In the genomic region with DNA sequence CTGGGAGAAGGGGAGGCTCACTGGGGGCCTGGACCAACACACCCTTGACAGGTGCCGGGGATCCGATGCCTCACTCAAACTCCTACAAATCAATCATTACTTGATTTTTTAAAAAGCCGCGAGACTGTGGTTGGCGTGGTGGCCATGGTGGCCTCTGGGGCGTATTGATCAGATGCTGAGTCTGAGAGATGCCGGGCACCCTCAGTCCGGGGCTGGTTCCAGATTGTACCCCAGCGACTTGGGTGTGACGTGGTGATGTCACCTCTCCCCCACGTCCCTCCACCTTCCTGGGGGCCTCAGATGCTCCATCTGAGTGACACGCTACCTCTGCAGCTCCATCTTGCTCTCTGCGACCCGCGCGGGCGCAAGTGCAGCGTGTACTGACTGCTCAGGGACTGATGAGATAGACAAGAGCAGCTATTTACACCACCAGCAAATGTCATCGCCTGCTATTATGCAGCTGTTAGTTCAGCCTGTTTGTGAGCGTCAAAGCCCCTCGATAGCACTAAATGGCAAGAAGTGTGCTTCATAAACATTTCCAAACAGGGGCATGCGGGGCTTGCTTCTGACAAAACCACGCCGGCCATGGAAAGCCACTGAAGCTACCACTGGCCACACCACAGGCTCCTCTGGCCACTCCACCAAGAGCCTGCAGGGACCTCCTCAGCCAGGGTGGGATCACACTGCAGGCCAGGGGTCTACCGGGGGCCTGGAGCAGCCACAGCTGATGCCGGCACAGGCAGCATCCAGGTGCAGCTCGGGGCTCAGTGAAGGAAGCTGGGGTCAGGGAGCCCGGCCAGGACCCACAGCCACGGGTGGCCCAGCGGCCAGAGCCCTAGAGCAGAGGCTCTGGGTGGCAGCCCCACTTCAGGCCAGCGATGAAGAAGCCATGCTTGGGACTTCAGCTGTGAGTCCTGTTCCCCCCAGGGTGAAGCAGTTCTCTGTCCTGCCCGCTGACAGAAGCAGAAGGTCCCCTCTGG, we compare ENCODE assay signal across 16 cellular contexts. TPM values are rescaled to one million over a fixed set of nuclear protein-coding genes. Genes with fewer than 3 reads are reported as not detected.
DNase-seq lines count a peak whose midpoint lies in the region; ATAC-seq, FAIRE-seq and TF ChIP-seq lines count a peak whose summit lies in the region.
"Had no signal": no experiment of that assay in that cellular context is flagged by ENCODE, and none has a peak within 500 bp of the region (broad histone marks: within the 10 kb centered on the region; RNA-seq: fewer than 3 reads in every experiment).

No MANE protein-coding gene starts in this region.

- BruUV-seq in HepG2 (replicated peaks; lab: Mats Ljungman, UMichigan) (no TSS peak), Calu3 (replicated peaks; lab: Mats Ljungman, UMichigan) (no TSS peak)

- TF ChIP-seq POLR2A in HepG2 (IDR thresholded peaks at IDR 0.05; ENCODE audit: insufficient read depth in 1 of 2, low read depth in 2 of 2, low read length in 2 of 2) (no peak), vagina (IDR thresholded peaks at IDR 0.05) (no peak)

- in situ Hi-C loops in HepG2 (cut with HindIII; ENCODE audit: extremely low pct_ligation_motif_present, low pct_unique_long_range_greater_than_20kb): no loop called here

- H3K9ac ChIP-seq in HepG2 (ENCODE audit: insufficient read depth, low read depth, low read length): no peak overlapping the region
- H3K9ac ChIP-seq: BLaER1 had no signal

- 81 to 86% methylated on average over 32 of the region's 32 CpGs for WGBS in heart right ventricle, 2 donors
- 31% methylated on average over 21 of the region's 32 CpGs for WGBS in HepG2 (ENCODE audit: low lambda C conversion rate)

- H3K4me1 ChIP-seq in heart right ventricle (no peaks in the 10 kb centered on the region), HepG2 (ENCODE audit: insufficient read depth, low read length) (no peaks in the 10 kb centered on the region), vagina (no peaks in the 10 kb centered on the region)
- H3K4me1 ChIP-seq: HAP-1 had no signal

- H3K36me3 Mint-ChIP-seq in glutamatergic neuron (ENCODE audit: unreplicated experiment) (peaks cover 17% of the 10 kb centered on the region), Calu3 (ENCODE audit: insufficient read depth, unreplicated experiment) (no peaks in the 10 kb centered on the region)
- H3K36me3 Mint-ChIP-seq: CD4-positive, CD25-positive, alpha-beta regulatory T cell had no signal

- TF ChIP-seq EP300 in HepG2 (IDR thresholded peaks at IDR 0.05; ENCODE audit: low read depth in 2 of 2, low read length in 2 of 2): no peak
- TF ChIP-seq EP300 in HepG2 (CRISPR knock-in tag; IDR thresholded peaks at IDR 0.05; ENCODE audit: borderline replicate concordance): no peak

- H3K79me2 ChIP-seq in HepG2 (ENCODE audit: insufficient read depth, low read length): no peaks in the 10 kb centered on the region

- H3K9me3 ChIP-seq in heart right ventricle (peaks cover 0 to 19% (median 0%) of the 10 kb centered on the region in 11 donors), HepG2 (ENCODE audit: low read length) (no peaks in the 10 kb centered on the region), vagina (no peaks in the 10 kb centered on the region)
- H3K9me3 ChIP-seq: BLaER1, HAP-1 had no signal

- H3K4me3 ChIP-seq in heart right ventricle: no peak overlapping the region
- no peak overlapping the region for H3K4me3 ChIP-seq in HepG2 (replicated peaks in 1 of 3; ENCODE audit: insufficient read depth in 1 of 3, low read depth in 2 of 3, low read length in 3 of 3)
- H3K4me3 ChIP-seq in vagina: no peak overlapping the region
- H3K4me3 ChIP-seq: BLaER1, HAP-1 had no signal

- no peak overlapping the region for H3K27ac ChIP-seq in heart right ventricle
- no peak overlapping the region for H3K27ac ChIP-seq in HepG2 (ENCODE audit: extremely low read length, insufficient read depth, low read length)
- no peak overlapping the region for H3K27ac ChIP-seq in vagina
- H3K27ac ChIP-seq: BLaER1 had no signal

- no peaks in the 10 kb centered on the region for H4K20me1 ChIP-seq in HepG2 (ENCODE audit: insufficient read depth, low read length)

- no peak overlapping the region for H3K4me3 Mint-ChIP-seq in glutamatergic neuron (ENCODE audit: unreplicated experiment)
- no peak overlapping the region for H3K4me3 Mint-ChIP-seq in Calu3 (ENCODE audit: low read depth, unreplicated experiment)
- H3K4me3 Mint-ChIP-seq: CD4-positive, CD25-positive, alpha-beta regulatory T cell had no signal

- H2AFZ ChIP-seq in HepG2 (ENCODE audit: low read length): no peak overlapping the region

- peaks cover 1% of the 10 kb centered on the region for H3K4me1 Mint-ChIP-seq in glutamatergic neuron (ENCODE audit: low read depth, unreplicated experiment)
- no peaks in the 10 kb centered on the region for H3K4me1 Mint-ChIP-seq in Calu3 (ENCODE audit: low read depth, unreplicated experiment)
- H3K4me1 Mint-ChIP-seq: CD4-positive, CD25-positive, alpha-beta regulatory T cell had no signal

- H3K9me3 Mint-ChIP-seq in glutamatergic neuron (ENCODE audit: unreplicated experiment) (peaks cover 4% of the 10 kb centered on the region), Calu3 (ENCODE audit: low read depth, unreplicated experiment) (no peaks in the 10 kb centered on the region)

- intact Hi-C loops in Right ventricle myocardium superior (cut with DNase I) (no loop called here), heart right ventricle (cut with DNase I) (loop anchor here in 1 of 10 donors (5.0 kb wide), 1 partner anchor 148 kb away; no protein-coding TSS in a partner anchor), HepG2 (cut with micrococcal nuclease; ENCODE audit: unreplicated experiment) (no loop called here), vagina (cut with DNase I) (no loop called here), Calu3 (cut with micrococcal nuclease; ENCODE audit: unreplicated experiment) (no loop called here)

- H3K4me2 ChIP-seq in HepG2 (ENCODE audit: low read depth, low read length): no peak overlapping the region
- H3K4me2 ChIP-seq: BLaER1 had no signal

- no peak for FAIRE-seq in HepG2 (lab: Jason Lieb, UNC)
- FAIRE-seq: GM19239 had no signal

- H3K27ac Mint-ChIP-seq in glutamatergic neuron (ENCODE audit: unreplicated experiment): no peak overlapping the region
- H3K27ac Mint-ChIP-seq in Calu3 (ENCODE audit: unreplicated experiment): no peak overlapping the region
- H3K27ac Mint-ChIP-seq: CD4-positive, CD25-positive, alpha-beta regulatory T cell had no signal

- no peak for TF ChIP-seq CTCF in heart right ventricle (IDR thresholded peaks at IDR 0.05)
- no peak for TF ChIP-seq CTCF in glutamatergic neuron (IDR thresholded peaks at IDR 0.05; ENCODE audit: partially characterized antibody, unreplicated experiment)
- TF ChIP-seq CTCF in HepG2 (CRISPR knock-in tag; IDR thresholded peaks at IDR 0.05): no peak
- no peak for TF ChIP-seq CTCF in vagina (IDR thresholded peaks at IDR 0.05)
- TF ChIP-seq CTCF in Calu3 (IDR thresholded peaks at IDR 0.05; ENCODE audit: unreplicated experiment): no peak

- POLR2A ChIA-PET in HepG2 (lab: Yijun Ruan, JAX): no interaction called here

- H3K27me3 ChIP-seq in heart right ventricle: peaks cover 0 to 60% (median 36%) of the 10 kb centered on the region in 7 donors
- H3K27me3 ChIP-seq in HepG2 (ENCODE audit: control insufficient read depth in 1 of 2, insufficient read depth in 2 of 2, low read length in 2 of 2): peaks cover 22 to 88% of the 10 kb centered on the region in 2 experiments
- no peaks in the 10 kb centered on the region for H3K27me3 ChIP-seq in vagina

- H3K36me3 ChIP-seq in heart right ventricle (no peaks in the 10 kb centered on the region), HepG2 (replicated peaks in 1 of 2; ENCODE audit: control insufficient read depth in 1 of 2, insufficient read depth in 2 of 2, low read length in 2 of 2) (no peaks in the 10 kb centered on the region), vagina (no peaks in the 10 kb centered on the region)
- H3K36me3 ChIP-seq: BLaER1, HAP-1 had no signal

- peaks cover 10% of the 10 kb centered on the region for H3K27me3 Mint-ChIP-seq in glutamatergic neuron (ENCODE audit: unreplicated experiment)
- H3K27me3 Mint-ChIP-seq in Calu3 (ENCODE audit: unreplicated experiment): peaks cover 83% of the 10 kb centered on the region

- DNase-seq in Right ventricle myocardium superior: peak; percentile 30
- no peak for DNase-seq in heart right ventricle
- peak; percentile 13 for DNase-seq in glutamatergic neuron
- DNase-seq in HepG2 (ENCODE audit: low spot score): no peak
- DNase-seq in vagina (ENCODE audit: extremely low spot score in 2 of 2): no peak
- no peak for DNase-seq in NCI-H1436 treated with DMSO at 0.1 percent for 48 hours (lab: John Stamatoyannopoulos, UW)
- no peak for DNase-seq in Calu3
- DNase-seq: 8988T; AML-193; CD4-positive, CD25-positive, alpha-beta regulatory T cell; GOT3 had no signal

- ATAC-seq in Right ventricle myocardium superior (ENCODE audit: poor library complexity): no peak
- ATAC-seq in heart right ventricle: no peak
- ATAC-seq in HepG2: no peak

- CTCF ChIA-PET in HepG2 (lab: Yijun Ruan, JAX; ENCODE audit: low intra/inter-chr PET ratio, low total read pairs): no interaction called here
- CTCF ChIA-PET in Calu3 (lab: Charles Lee): no interaction called here

- TF ChIP-seq RAD21 in HepG2 (CRISPR knock-in tag; IDR thresholded peaks at IDR 0.05): no peak

RNA-seq across cellular contexts. Expression of a gene that starts 50.1 kb away (rescaled TPM):
- total RNA-seq in Right ventricle myocardium superior: not detected
- under 1 TPM in 2 of 10 donors, not detected in 8; 0.18 to 0.19 TPM for total RNA-seq in heart right ventricle
- under 1 TPM in 1 of 2 donors, not detected in 1; 0.04 TPM for polyA plus RNA-seq in heart right ventricle
- 22.4 TPM for total RNA-seq in glutamatergic neuron (ENCODE audit: unreplicated experiment)
- not detected in 2 replicates for total RNA-seq in HepG2 (2016; rRNA removed; fragmentation: Illumina TruSeq; extraction: Trizol)
- not detected in 2 replicates for total RNA-seq in HepG2 (2016; cell fraction: cytosol; rRNA removed; fragmentation: Illumina TruSeq; extraction: Trizol; ENCODE audit: low read depth)
- not detected in 2 replicates for total RNA-seq in HepG2 (2016; cell fraction: insoluble cytoplasmic fraction; rRNA removed; fragmentation: Illumina TruSeq; extraction: Trizol)
- not detected in 2 replicates for total RNA-seq in HepG2 (2016; cell fraction: membrane; rRNA removed; fragmentation: Illumina TruSeq; extraction: Trizol)
- not detected in 2 replicates for total RNA-seq in HepG2 (2016; cell fraction: nucleus; rRNA removed; fragmentation: Illumina TruSeq; extraction: Trizol)
- 0.01 and 0.12 TPM in 2 replicates for polyA plus RNA-seq in HepG2 (2011; rRNA removed)
- 0.03 and 0.06 TPM in 2 replicates for polyA plus RNA-seq in HepG2 (2011; cell fraction: cytosol; rRNA removed)
- 0.18 and 0.36 TPM in 2 replicates for polyA plus RNA-seq in HepG2 (2011; cell fraction: nucleus; rRNA removed)
- polyA plus RNA-seq in HepG2 (2012): 0.15 and 0.17 TPM in 2 replicates
- polyA plus RNA-seq in HepG2 (2016; cell fraction: cytosol; fragmentation: Illumina TruSeq; extraction: Trizol; ENCODE audit: low read depth): not detected in 2 replicates
- not detected in 2 replicates for polyA plus RNA-seq in HepG2 (2016; cell fraction: insoluble cytoplasmic fraction; fragmentation: Illumina TruSeq; extraction: Trizol; ENCODE audit: low read depth)
- not detected in 2 replicates for polyA plus RNA-seq in HepG2 (2016; cell fraction: membrane; fragmentation: Illumina TruSeq; extraction: Trizol; ENCODE audit: low read depth)
- polyA plus RNA-seq in HepG2 (2016; cell fraction: nucleus; fragmentation: Illumina TruSeq; extraction: Trizol; ENCODE audit: insufficient read depth, low read depth): not detected in 2 replicates
- 0.12 and 0.14 TPM in 2 replicates for polyA minus RNA-seq in HepG2 (2011; rRNA and poly(A)+ RNA removed; ENCODE audit: low replicate concordance)
- polyA minus RNA-seq in HepG2 (2011; cell fraction: cytosol; rRNA and poly(A)+ RNA removed): not detected in 2 replicates
- polyA minus RNA-seq in HepG2 (2011; cell fraction: nucleus; rRNA and poly(A)+ RNA removed): 0.12 TPM in 1 of 2 replicates, not detected in the other
- total RNA-seq in vagina: 0.49 TPM
- total RNA-seq in Calu3 (2022): not detected in 2 replicates
- total RNA-seq: CD4-positive, CD25-positive, alpha-beta regulatory T cell; G401; HT1080 had no signal

RNA-seq across cellular contexts. Expression of a gene that starts 50.3 kb away (rescaled TPM):
- total RNA-seq in Right ventricle myocardium superior: 30.4 TPM
- 10 to 100 TPM; 27.5 to 43.9 (median 32.5) TPM for total RNA-seq in heart right ventricle
- 10 to 100 TPM; 21.5 to 78.0 TPM for polyA plus RNA-seq in heart right ventricle
- 95.2 TPM for total RNA-seq in glutamatergic neuron (ENCODE audit: unreplicated experiment)
- 65.4 and 124 TPM in 2 replicates for total RNA-seq in HepG2 (2016; rRNA removed; fragmentation: Illumina TruSeq; extraction: Trizol)
- total RNA-seq in HepG2 (2016; cell fraction: cytosol; rRNA removed; fragmentation: Illumina TruSeq; extraction: Trizol; ENCODE audit: low read depth): 165 and 166 TPM in 2 replicates
- 72.1 and 131 TPM in 2 replicates for total RNA-seq in HepG2 (2016; cell fraction: insoluble cytoplasmic fraction; rRNA removed; fragmentation: Illumina TruSeq; extraction: Trizol)
- 271 and 285 TPM in 2 replicates for total RNA-seq in HepG2 (2016; cell fraction: membrane; rRNA removed; fragmentation: Illumina TruSeq; extraction: Trizol)
- total RNA-seq in HepG2 (2016; cell fraction: nucleus; rRNA removed; fragmentation: Illumina TruSeq; extraction: Trizol): 76.4 and 77.0 TPM in 2 replicates
- polyA plus RNA-seq in HepG2 (2011; rRNA removed): 80.3 and 99.3 TPM in 2 replicates
- 102 and 119 TPM in 2 replicates for polyA plus RNA-seq in HepG2 (2011; cell fraction: cytosol; rRNA removed)
- polyA plus RNA-seq in HepG2 (2011; cell fraction: nucleus; rRNA removed): 99.8 and 103 TPM in 2 replicates
- polyA plus RNA-seq in HepG2 (2012): 43.6 and 60.3 TPM in 2 replicates
- 124 and 168 TPM in 2 replicates for polyA plus RNA-seq in HepG2 (2016; cell fraction: cytosol; fragmentation: Illumina TruSeq; extraction: Trizol; ENCODE audit: low read depth)
- polyA plus RNA-seq in HepG2 (2016; cell fraction: insoluble cytoplasmic fraction; fragmentation: Illumina TruSeq; extraction: Trizol; ENCODE audit: low read depth): 83.6 and 94.2 TPM in 2 replicates
- 184 and 217 TPM in 2 replicates for polyA plus RNA-seq in HepG2 (2016; cell fraction: membrane; fragmentation: Illumina TruSeq; extraction: Trizol; ENCODE audit: low read depth)
- polyA plus RNA-seq in HepG2 (2016; cell fraction: nucleus; fragmentation: Illumina TruSeq; extraction: Trizol; ENCODE audit: insufficient read depth, low read depth): 147 and 155 TPM in 2 replicates
- polyA minus RNA-seq in HepG2 (2011; rRNA and poly(A)+ RNA removed; ENCODE audit: low replicate concordance): 281 and 712 TPM in 2 replicates
- polyA minus RNA-seq in HepG2 (2011; cell fraction: cytosol; rRNA and poly(A)+ RNA removed): 45.2 and 56.5 TPM in 2 replicates
- 37.0 and 46.2 TPM in 2 replicates for polyA minus RNA-seq in HepG2 (2011; cell fraction: nucleus; rRNA and poly(A)+ RNA removed)
- 40.0 TPM for total RNA-seq in vagina
- total RNA-seq in Calu3 (2022): 120 and 127 TPM in 2 replicates

Comparison
In these comparisons a context has a peak if more than half of its experiments do, and no peak if none do; other contexts are left out.
1. DNase-seq: peak in Right ventricle myocardium superior (single experiment) and glutamatergic neuron (single experiment); none in heart right ventricle (0 of 2), HepG2 (single experiment), vagina (0 of 2), NCI-H1436 treated with DMSO at 0.1 percent for 48 hours (single experiment) and Calu3 (single experiment).
2. RNA of a gene that starts 50.1 kb away (total RNA-seq): 22.4 TPM in glutamatergic neuron (single experiment); 0.49 TPM in vagina (single experiment), 0.18 to 0.19 TPM in heart right ventricle, not detected in Right ventricle myocardium superior (single experiment), not detected in HepG2 and not detected in Calu3; every median in the first group is over 10 times any median in the second.